In the genomic region with DNA sequence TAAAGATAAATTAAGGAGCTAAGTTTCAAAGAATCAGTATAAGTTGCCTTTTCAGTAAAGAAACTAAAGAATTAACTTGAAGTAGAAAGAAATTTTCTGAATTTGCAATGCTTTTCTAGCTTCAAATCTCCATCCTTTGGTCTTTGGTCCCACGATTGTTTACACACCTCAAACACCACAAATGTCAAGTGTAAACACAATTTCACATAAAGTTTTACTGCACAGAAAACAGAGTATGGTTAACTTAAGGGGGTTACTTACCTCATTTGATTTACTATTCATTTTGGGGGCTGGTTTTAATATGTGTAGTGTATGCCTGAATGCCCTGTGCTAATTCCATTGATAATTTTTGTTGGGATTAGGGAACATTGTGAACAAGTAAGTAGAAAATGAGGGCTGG, we compare ENCODE assay signal across 35 cellular contexts. TPM values are rescaled to one million over a fixed set of nuclear protein-coding genes. Genes with fewer than 3 reads are reported as not detected.
"Had no signal": no experiment of that assay in that cellular context is flagged by ENCODE, and none has a peak within 500 bp of the region (broad histone marks: within the 10 kb centered on the region; RNA-seq: fewer than 3 reads in every experiment).

No MANE protein-coding gene starts in this region.

- H3K27ac Mint-ChIP-seq: activated B cell treated with CpG ODN at 0.5 μM for 24 hours; activated CD4-positive, alpha-beta memory T cell treated with anti-CD3 and anti-CD28 coated beads for 36 hours; activated CD4-positive, alpha-beta T cell treated with anti-CD3 and anti-CD28 coated beads, Interleukin-2, amount 10 ng/mL, durations not matched to agents 24 days and 14 days; activated CD8-positive, alpha-beta memory T cell treated with anti-CD3 and anti-CD28 coated beads, Interleukin-2, amount 10 ng/mL, durations not matched to agents 7 days and 5 days; activated CD8-positive, alpha-beta T cell treated with anti-CD3 and anti-CD28 coated beads, Interleukin-2, amount 10 ng/mL, durations not matched to agents 7 days and 5 days; activated naive CD4-positive, alpha-beta T cell treated with anti-CD3 and anti-CD28 coated beads, Interleukin-2, amount 10 ng/mL, durations not matched to agents 7 days and 5 days; activated naive CD4-positive, alpha-beta T cell treated with anti-CD3 and anti-CD28 coated beads, Interleukin-2, amount 50 U/mL, for 24 hours; activated naive CD8-positive, alpha-beta T cell; activated naive CD8-positive, alpha-beta T cell treated with anti-CD3 and anti-CD28 coated beads, Interleukin-2, amount 10 ng/mL, durations not matched to agents 7 days and 5 days; activated naive CD8-positive, alpha-beta T cell treated with anti-CD3 and anti-CD28 coated beads, Interleukin-2, amount 50 U/mL, for 24 hours; activated T-cell treated with anti-CD3 and anti-CD28 coated beads, Interleukin-2, amount 50 U/mL, for 24 hours; activated T-helper 2 cell treated with anti-CD3 and anti-CD28 coated beads, Interferon-gamma antibody, Interleukin-2, Interleukin-4, amounts not matched to agents 10 μg/mL and 5 μg/mL and 100 μg/mL, durations not matched to agents 14 hours and 24 hours and 36 hours; T-helper 1 cell treated with Interleukin-12 subunit alpha and Interleukin-12 subunit beta and Interleukin-4 antibody, amounts not matched to agents 30 μg/mL and 1 μg/mL, for 36 hours; T-helper 2 cell treated with Interferon-gamma antibody and Interleukin-4, amounts not matched to agents 5 μg/mL and 100 μg/mL, for 36 hours had no signal

- H3K4me1 ChIP-seq: breast epithelium had no signal

- H3K36me3 ChIP-seq: ascending aorta, brain microvascular endothelial cell, breast epithelium had no signal

- FAIRE-seq: TTC549 had no signal

- H3K36me3 Mint-ChIP-seq: activated CD4-positive, alpha-beta memory T cell treated with anti-CD3 and anti-CD28 coated beads for 36 hours; activated naive CD4-positive, alpha-beta T cell treated with anti-CD3 and anti-CD28 coated beads, Interleukin-2, amount 50 U/mL, for 24 hours; activated naive CD8-positive, alpha-beta T cell had no signal

- H3K9me3 ChIP-seq: ascending aorta, breast epithelium had no signal

- H3K9me3 Mint-ChIP-seq: activated B cell treated with CpG ODN at 0.5 μM for 24 hours; activated CD4-positive, alpha-beta memory T cell treated with anti-CD3 and anti-CD28 coated beads for 36 hours; activated naive CD4-positive, alpha-beta T cell treated with anti-CD3 and anti-CD28 coated beads, Interleukin-2, amount 50 U/mL, for 24 hours; activated naive CD8-positive, alpha-beta T cell treated with anti-CD3 and anti-CD28 coated beads, Interleukin-2, amount 10 ng/mL, durations not matched to agents 7 days and 5 days; activated naive CD8-positive, alpha-beta T cell treated with anti-CD3 and anti-CD28 coated beads, Interleukin-2, amount 50 U/mL, for 24 hours; activated T-cell treated with anti-CD3 and anti-CD28 coated beads, Interleukin-2, amount 50 U/mL, for 24 hours; activated T-helper 2 cell treated with anti-CD3 and anti-CD28 coated beads, Interferon-gamma antibody, Interleukin-2, Interleukin-4, amounts not matched to agents 10 μg/mL and 5 μg/mL and 100 μg/mL, durations not matched to agents 14 hours and 24 hours and 36 hours; T-helper 2 cell treated with Interferon-gamma antibody and Interleukin-4, amounts not matched to agents 5 μg/mL and 100 μg/mL, for 36 hours had no signal

- DNase-seq: activated B cell treated with CpG ODN at 0.5 μM for 24 hours; activated CD4-positive, alpha-beta memory T cell treated with anti-CD3 and anti-CD28 coated beads for 36 hours; activated CD4-positive, alpha-beta T cell treated with anti-CD3 and anti-CD28 coated beads for 4 hours; activated CD4-positive, alpha-beta T cell treated with anti-CD3 and anti-CD28 coated beads, Interleukin-2, amount 10 ng/mL, durations not matched to agents 24 days and 14 days; activated CD4-positive, alpha-beta T cell treated with anti-CD3 and anti-CD28 coated beads, Interleukin-2, amount 50 U/mL, for 1 hour; activated CD4-positive, alpha-beta T cell treated with anti-CD3 and anti-CD28 coated beads, Interleukin-2, amount 50 U/mL, for 4 hours; activated CD4-positive, CD25-positive, alpha-beta regulatory T cell treated with anti-CD3 and anti-CD28 coated beads, Interleukin-2, amount 50 U/mL, for 72 hours; activated CD8-positive, alpha-beta memory T cell treated with anti-CD3 and anti-CD28 coated beads for 24 hours; activated CD8-positive, alpha-beta memory T cell treated with anti-CD3 and anti-CD28 coated beads, Interleukin-2, amount 10 ng/mL, durations not matched to agents 7 days and 5 days; activated CD8-positive, alpha-beta memory T cell treated with anti-CD3 and anti-CD28 coated beads, Interleukin-2, amount 50 U/mL, for 48 hours; activated CD8-positive, alpha-beta T cell treated with anti-CD3 and anti-CD28 coated beads, Interleukin-2, amount 10 ng/mL, durations not matched to agents 7 days and 5 days; activated effector memory CD4-positive, alpha-beta T cell treated with Interleukin-2 at 50 U/mL for 16 hours; activated gamma-delta T cell; activated naive CD4-positive, alpha-beta T cell treated with anti-CD3 and anti-CD28 coated beads, Interleukin-2, amount 10 ng/mL, durations not matched to agents 7 days and 5 days; activated naive CD4-positive, alpha-beta T cell treated with Interleukin-2 at 50 U/mL for 16 hours; activated naive CD8-positive, alpha-beta T cell treated with anti-CD3 and anti-CD28 coated beads, Interleukin-2, amount 10 ng/mL, durations not matched to agents 7 days and 5 days; activated naive CD8-positive, alpha-beta T cell treated with anti-CD3 and anti-CD28 coated beads, Interleukin-2, amount 50 U/mL, for 24 hours; activated T-cell treated with anti-CD3 and anti-CD28 coated beads, Interleukin-2, amount 50 U/mL, for 24 hours; activated T-cell treated with anti-CD3 and anti-CD28 coated beads, Interleukin-2, amount 50 U/mL, for 48 hours; amygdala; anterior cingulate cortex; brain microvascular endothelial cell; central memory CD4-positive, alpha-beta T cell; T-helper 1 cell; T-helper 2 cell; T-helper 9 cell had no signal

- H3K4me3 ChIP-seq: breast epithelium had no signal

- H3K27ac ChIP-seq: ascending aorta, brain microvascular endothelial cell, breast epithelium, VCaP had no signal

- ATAC-seq: activated CD8-positive, alpha-beta memory T cell treated with anti-CD3 and anti-CD28 coated beads, Interleukin-2, amount 10 ng/mL, durations not matched to agents 7 days and 5 days; activated CD8-positive, alpha-beta T cell treated with anti-CD3 and anti-CD28 coated beads, Interleukin-2, amount 10 ng/mL, durations not matched to agents 7 days and 5 days; activated naive CD8-positive, alpha-beta T cell treated with anti-CD3 and anti-CD28 coated beads, Interleukin-2, amount 50 U/mL, for 24 hours had no signal

- H3K27me3 ChIP-seq: ascending aorta, brain microvascular endothelial cell had no signal

- H3K4me3 Mint-ChIP-seq: activated B cell treated with CpG ODN at 0.5 μM for 24 hours; activated CD4-positive, alpha-beta memory T cell treated with anti-CD3 and anti-CD28 coated beads for 36 hours; activated CD4-positive, alpha-beta T cell treated with anti-CD3 and anti-CD28 coated beads, Interleukin-2, amount 10 ng/mL, durations not matched to agents 24 days and 14 days; activated CD8-positive, alpha-beta memory T cell treated with anti-CD3 and anti-CD28 coated beads, Interleukin-2, amount 10 ng/mL, durations not matched to agents 7 days and 5 days; activated CD8-positive, alpha-beta T cell treated with anti-CD3 and anti-CD28 coated beads, Interleukin-2, amount 10 ng/mL, durations not matched to agents 7 days and 5 days; activated naive CD4-positive, alpha-beta T cell treated with anti-CD3 and anti-CD28 coated beads, Interleukin-2, amount 10 ng/mL, durations not matched to agents 7 days and 5 days; activated naive CD4-positive, alpha-beta T cell treated with anti-CD3 and anti-CD28 coated beads, Interleukin-2, amount 50 U/mL, for 24 hours; activated naive CD8-positive, alpha-beta T cell; activated naive CD8-positive, alpha-beta T cell treated with anti-CD3 and anti-CD28 coated beads, Interleukin-2, amount 10 ng/mL, durations not matched to agents 7 days and 5 days; activated naive CD8-positive, alpha-beta T cell treated with anti-CD3 and anti-CD28 coated beads, Interleukin-2, amount 50 U/mL, for 24 hours; activated T-cell treated with anti-CD3 and anti-CD28 coated beads, Interleukin-2, amount 50 U/mL, for 24 hours; T-helper 1 cell treated with Interleukin-12 subunit alpha and Interleukin-12 subunit beta and Interleukin-4 antibody, amounts not matched to agents 30 μg/mL and 1 μg/mL, for 36 hours; T-helper 2 cell treated with Interferon-gamma antibody and Interleukin-4, amounts not matched to agents 5 μg/mL and 100 μg/mL, for 36 hours had no signal

RNA-seq across cellular contexts. Expression of a gene that starts 4.1 kb away (rescaled TPM):
- total RNA-seq: activated B cell treated with CpG ODN at 0.5 μM for 24 hours had no signal
